1 cellular context compared by ENCODE assay signal in genomic region chr17:38729886-38730525, GRCh38.
TF ChIP-seq lines count a peak whose summit lies in the region.

TSS of gene CISD3 (plus strand) at chr17:38730341. CDS start at chr17:38730359, 18 bp downstream.

TF ChIP-seq in HepG2, 621 proteins besides CTCF, POLR2A, EP300 and RAD21 (continued from another document and continues in another):
- TF ChIP-seq, protein P1, sequence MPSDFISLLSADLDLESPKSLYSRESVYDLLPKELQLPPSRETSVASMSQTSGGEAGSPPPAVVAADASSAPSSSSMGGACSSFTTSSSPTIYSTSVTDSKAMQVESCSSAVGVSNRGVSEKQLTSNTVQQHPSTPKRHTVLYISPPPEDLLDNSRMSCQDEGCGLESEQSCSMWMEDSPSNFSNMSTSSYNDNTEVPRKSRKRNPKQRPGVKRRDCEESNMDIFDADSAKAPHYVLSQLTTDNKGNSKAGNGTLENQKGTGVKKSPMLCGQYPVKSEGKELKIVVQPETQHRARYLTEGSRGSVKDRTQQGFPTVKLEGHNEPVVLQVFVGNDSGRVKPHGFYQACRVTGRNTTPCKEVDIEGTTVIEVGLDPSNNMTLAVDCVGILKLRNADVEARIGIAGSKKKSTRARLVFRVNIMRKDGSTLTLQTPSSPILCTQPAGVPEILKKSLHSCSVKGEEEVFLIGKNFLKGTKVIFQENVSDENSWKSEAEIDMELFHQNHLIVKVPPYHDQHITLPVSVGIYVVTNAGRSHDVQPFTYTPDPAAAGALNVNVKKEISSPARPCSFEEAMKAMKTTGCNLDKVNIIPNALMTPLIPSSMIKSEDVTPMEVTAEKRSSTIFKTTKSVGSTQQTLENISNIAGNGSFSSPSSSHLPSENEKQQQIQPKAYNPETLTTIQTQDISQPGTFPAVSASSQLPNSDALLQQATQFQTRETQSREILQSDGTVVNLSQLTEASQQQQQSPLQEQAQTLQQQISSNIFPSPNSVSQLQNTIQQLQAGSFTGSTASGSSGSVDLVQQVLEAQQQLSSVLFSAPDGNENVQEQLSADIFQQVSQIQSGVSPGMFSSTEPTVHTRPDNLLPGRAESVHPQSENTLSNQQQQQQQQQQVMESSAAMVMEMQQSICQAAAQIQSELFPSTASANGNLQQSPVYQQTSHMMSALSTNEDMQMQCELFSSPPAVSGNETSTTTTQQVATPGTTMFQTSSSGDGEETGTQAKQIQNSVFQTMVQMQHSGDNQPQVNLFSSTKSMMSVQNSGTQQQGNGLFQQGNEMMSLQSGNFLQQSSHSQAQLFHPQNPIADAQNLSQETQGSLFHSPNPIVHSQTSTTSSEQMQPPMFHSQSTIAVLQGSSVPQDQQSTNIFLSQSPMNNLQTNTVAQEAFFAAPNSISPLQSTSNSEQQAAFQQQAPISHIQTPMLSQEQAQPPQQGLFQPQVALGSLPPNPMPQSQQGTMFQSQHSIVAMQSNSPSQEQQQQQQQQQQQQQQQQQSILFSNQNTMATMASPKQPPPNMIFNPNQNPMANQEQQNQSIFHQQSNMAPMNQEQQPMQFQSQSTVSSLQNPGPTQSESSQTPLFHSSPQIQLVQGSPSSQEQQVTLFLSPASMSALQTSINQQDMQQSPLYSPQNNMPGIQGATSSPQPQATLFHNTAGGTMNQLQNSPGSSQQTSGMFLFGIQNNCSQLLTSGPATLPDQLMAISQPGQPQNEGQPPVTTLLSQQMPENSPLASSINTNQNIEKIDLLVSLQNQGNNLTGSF (CRISPR knock-in tag; IDR thresholded peaks at IDR 0.05), result no peak
- TF ChIP-seq NCOA1 (CRISPR knock-in tag; IDR thresholded peaks at IDR 0.05) (no peak), ZNF407 (CRISPR knock-in tag; IDR thresholded peaks at IDR 0.05; ENCODE audit: not compliant biosample characterization) (no peak), ZNF260 (CRISPR knock-in tag; IDR thresholded peaks at IDR 0.05; ENCODE audit: borderline replicate concordance, low read depth) (no peak), ZNF644 (CRISPR knock-in tag; IDR thresholded peaks at IDR 0.05; ENCODE audit: low read depth) (no peak), SALL1 (CRISPR knock-in tag; IDR thresholded peaks at IDR 0.05) (no peak; the same call in none of the 2 replicates), NR2F1 (CRISPR knock-in tag; IDR thresholded peaks at IDR 0.05) (no peak), ZNF431 (CRISPR knock-in tag; IDR thresholded peaks at IDR 0.05; ENCODE audit: borderline replicate concordance, low read depth) (peak; percentile 79; the same call in 1 of the 2 replicates), KLF13 (CRISPR knock-in tag; IDR thresholded peaks at IDR 0.05) (no peak), RBFOX2 (IDR thresholded peaks at IDR 0.05; ENCODE audit: low read depth, low read length) (peak; percentile 93), NONO (IDR thresholded peaks at IDR 0.05) (no peak), NONO (CRISPR knock-in tag; conservative IDR thresholded peaks at IDR 0.05) (no peak), ZNF460 (CRISPR knock-in tag; IDR thresholded peaks at IDR 0.05; ENCODE audit: borderline replicate concordance) (no peak), ZNF326 (CRISPR knock-in tag; IDR thresholded peaks at IDR 0.05; ENCODE audit: borderline replicate concordance) (peak; percentile 83; the same call in 1 of the 2 replicates), ZNF329 (CRISPR knock-in tag; IDR thresholded peaks at IDR 0.05; ENCODE audit: low read depth) (peak; percentile 74; the same call in 1 of the 2 replicates), ZNF768 (CRISPR knock-in tag; IDR thresholded peaks at IDR 0.05) (peak; percentile 57; the same call in 1 of the 2 replicates), SUZ12 (IDR thresholded peaks at IDR 0.05; ENCODE audit: low read depth, low read length) (no peak), TGIF2 (CRISPR knock-in tag; IDR thresholded peaks at IDR 0.05) (peak; percentile 64; the same call in 1 of the 2 replicates), ZNF619 (CRISPR knock-in tag; IDR thresholded peaks at IDR 0.05) (no peak), MXD1 (CRISPR knock-in tag; IDR thresholded peaks at IDR 0.05) (peak; percentile 85), HDAC6 (IDR thresholded peaks at IDR 0.05; ENCODE audit: low read depth, low read length) (no peak), ZNF432 (CRISPR knock-in tag; IDR thresholded peaks at IDR 0.05; ENCODE audit: borderline replicate concordance) (no peak), TBX2 (CRISPR knock-in tag; IDR thresholded peaks at IDR 0.05; ENCODE audit: borderline replicate concordance) (peak; percentile 45; the same call in 1 of the 2 replicates), ELF3 (CRISPR knock-in tag; IDR thresholded peaks at IDR 0.05) (peak; percentile 74), ZNF317 (CRISPR knock-in tag; IDR thresholded peaks at IDR 0.05) (peak; percentile 11; the same call in 1 of the 2 replicates), MTA1 (CRISPR knock-in tag; IDR thresholded peaks at IDR 0.05; ENCODE audit: borderline replicate concordance) (no peak)
- TF ChIP-seq, protein P2, sequence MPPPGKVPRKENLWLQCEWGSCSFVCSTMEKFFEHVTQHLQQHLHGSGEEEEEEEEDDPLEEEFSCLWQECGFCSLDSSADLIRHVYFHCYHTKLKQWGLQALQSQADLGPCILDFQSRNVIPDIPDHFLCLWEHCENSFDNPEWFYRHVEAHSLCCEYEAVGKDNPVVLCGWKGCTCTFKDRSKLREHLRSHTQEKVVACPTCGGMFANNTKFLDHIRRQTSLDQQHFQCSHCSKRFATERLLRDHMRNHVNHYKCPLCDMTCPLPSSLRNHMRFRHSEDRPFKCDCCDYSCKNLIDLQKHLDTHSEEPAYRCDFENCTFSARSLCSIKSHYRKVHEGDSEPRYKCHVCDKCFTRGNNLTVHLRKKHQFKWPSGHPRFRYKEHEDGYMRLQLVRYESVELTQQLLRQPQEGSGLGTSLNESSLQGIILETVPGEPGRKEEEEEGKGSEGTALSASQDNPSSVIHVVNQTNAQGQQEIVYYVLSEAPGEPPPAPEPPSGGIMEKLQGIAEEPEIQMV (CRISPR knock-in tag; IDR thresholded peaks at IDR 0.05; ENCODE audit: low read depth), result no peak
- TF ChIP-seq, protein P3, sequence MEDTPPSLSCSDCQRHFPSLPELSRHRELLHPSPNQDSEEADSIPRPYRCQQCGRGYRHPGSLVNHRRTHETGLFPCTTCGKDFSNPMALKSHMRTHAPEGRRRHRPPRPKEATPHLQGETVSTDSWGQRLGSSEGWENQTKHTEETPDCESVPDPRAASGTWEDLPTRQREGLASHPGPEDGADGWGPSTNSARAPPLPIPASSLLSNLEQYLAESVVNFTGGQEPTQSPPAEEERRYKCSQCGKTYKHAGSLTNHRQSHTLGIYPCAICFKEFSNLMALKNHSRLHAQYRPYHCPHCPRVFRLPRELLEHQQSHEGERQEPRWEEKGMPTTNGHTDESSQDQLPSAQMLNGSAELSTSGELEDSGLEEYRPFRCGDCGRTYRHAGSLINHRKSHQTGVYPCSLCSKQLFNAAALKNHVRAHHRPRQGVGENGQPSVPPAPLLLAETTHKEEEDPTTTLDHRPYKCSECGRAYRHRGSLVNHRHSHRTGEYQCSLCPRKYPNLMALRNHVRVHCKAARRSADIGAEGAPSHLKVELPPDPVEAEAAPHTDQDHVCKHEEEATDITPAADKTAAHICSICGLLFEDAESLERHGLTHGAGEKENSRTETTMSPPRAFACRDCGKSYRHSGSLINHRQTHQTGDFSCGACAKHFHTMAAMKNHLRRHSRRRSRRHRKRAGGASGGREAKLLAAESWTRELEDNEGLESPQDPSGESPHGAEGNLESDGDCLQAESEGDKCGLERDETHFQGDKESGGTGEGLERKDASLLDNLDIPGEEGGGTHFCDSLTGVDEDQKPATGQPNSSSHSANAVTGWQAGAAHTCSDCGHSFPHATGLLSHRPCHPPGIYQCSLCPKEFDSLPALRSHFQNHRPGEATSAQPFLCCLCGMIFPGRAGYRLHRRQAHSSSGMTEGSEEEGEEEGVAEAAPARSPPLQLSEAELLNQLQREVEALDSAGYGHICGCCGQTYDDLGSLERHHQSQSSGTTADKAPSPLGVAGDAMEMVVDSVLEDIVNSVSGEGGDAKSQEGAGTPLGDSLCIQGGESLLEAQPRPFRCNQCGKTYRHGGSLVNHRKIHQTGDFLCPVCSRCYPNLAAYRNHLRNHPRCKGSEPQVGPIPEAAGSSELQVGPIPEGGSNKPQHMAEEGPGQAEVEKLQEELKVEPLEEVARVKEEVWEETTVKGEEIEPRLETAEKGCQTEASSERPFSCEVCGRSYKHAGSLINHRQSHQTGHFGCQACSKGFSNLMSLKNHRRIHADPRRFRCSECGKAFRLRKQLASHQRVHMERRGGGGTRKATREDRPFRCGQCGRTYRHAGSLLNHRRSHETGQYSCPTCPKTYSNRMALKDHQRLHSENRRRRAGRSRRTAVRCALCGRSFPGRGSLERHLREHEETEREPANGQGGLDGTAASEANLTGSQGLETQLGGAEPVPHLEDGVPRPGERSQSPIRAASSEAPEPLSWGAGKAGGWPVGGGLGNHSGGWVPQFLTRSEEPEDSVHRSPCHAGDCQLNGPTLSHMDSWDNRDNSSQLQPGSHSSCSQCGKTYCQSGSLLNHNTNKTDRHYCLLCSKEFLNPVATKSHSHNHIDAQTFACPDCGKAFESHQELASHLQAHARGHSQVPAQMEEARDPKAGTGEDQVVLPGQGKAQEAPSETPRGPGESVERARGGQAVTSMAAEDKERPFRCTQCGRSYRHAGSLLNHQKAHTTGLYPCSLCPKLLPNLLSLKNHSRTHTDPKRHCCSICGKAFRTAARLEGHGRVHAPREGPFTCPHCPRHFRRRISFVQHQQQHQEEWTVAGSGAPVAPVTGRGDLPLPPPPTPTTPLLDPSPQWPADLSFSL (CRISPR knock-in tag; IDR thresholded peaks at IDR 0.05), result no peak
- TF ChIP-seq, protein P4, sequence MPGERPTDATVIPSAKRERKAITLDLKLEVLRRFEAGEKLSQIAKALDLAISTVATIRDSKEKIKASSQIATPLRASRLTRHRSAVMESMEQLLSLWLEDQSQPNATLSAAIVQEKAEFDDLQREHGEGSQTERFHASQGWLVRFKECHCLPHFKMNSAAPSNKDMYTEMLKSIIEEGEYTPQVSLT (CRISPR knock-in tag; IDR thresholded peaks at IDR 0.05; ENCODE audit: borderline replicate concordance, low read depth), result no peak; the same call in 1 of the 2 replicates
- TF ChIP-seq, protein P5, sequence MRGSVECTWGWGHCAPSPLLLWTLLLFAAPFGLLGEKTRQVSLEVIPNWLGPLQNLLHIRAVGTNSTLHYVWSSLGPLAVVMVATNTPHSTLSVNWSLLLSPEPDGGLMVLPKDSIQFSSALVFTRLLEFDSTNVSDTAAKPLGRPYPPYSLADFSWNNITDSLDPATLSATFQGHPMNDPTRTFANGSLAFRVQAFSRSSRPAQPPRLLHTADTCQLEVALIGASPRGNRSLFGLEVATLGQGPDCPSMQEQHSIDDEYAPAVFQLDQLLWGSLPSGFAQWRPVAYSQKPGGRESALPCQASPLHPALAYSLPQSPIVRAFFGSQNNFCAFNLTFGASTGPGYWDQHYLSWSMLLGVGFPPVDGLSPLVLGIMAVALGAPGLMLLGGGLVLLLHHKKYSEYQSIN (CRISPR knock-in tag; IDR thresholded peaks at IDR 0.05; ENCODE audit: borderline replicate concordance), result no peak
